ENCODE assay signal across 16 cellular contexts in genomic region chr11:86191874-86192273, GRCh38. TPM values are rescaled to one million over a fixed set of nuclear protein-coding genes. Genes with fewer than 3 reads are reported as not detected.
DNase-seq lines count a peak whose midpoint lies in the region; ATAC-seq and TF ChIP-seq lines count a peak whose summit lies in the region.
"Had no signal": no experiment of that assay in that cellular context is flagged by ENCODE, and none has a peak within 500 bp of the region (broad histone marks: within the 10 kb centered on the region; RNA-seq: fewer than 3 reads in every experiment).

No MANE protein-coding gene starts in this region.

- H3K27me3 Mint-ChIP-seq in activated T-cell treated with anti-CD3 and anti-CD28 coated beads, Interleukin-2, amount 50 U/mL, for 24 hours, result no peaks in the 10 kb centered on the region
- H3K27me3 Mint-ChIP-seq: CD4-positive, alpha-beta memory T cell had no signal

- H3K79me2 ChIP-seq in DOHH2 (ENCODE audit: control insufficient read depth, low read length), result no peaks in the 10 kb centered on the region
- H3K79me2 ChIP-seq in OCI-LY7 (ENCODE audit: insufficient read depth, low read depth, low read length), result no peaks in the 10 kb centered on the region
- H3K79me2 ChIP-seq in parathyroid adenoma, result no peaks in the 10 kb centered on the region

- no peaks in the 10 kb centered on the region for H3K27me3 ChIP-seq in DOHH2 (ENCODE audit: control insufficient read depth, low read length)
- H3K27me3 ChIP-seq in parathyroid adenoma (ENCODE audit: control insufficient read depth, insufficient read depth, low read length), result no peaks in the 10 kb centered on the region
- no peaks in the 10 kb centered on the region for H3K27me3 ChIP-seq in adrenal gland
- H3K27me3 ChIP-seq: BE2C had no signal

- H3K9me3 Mint-ChIP-seq in activated T-cell treated with anti-CD3 and anti-CD28 coated beads, Interleukin-2, amount 50 U/mL, for 24 hours, result no peaks in the 10 kb centered on the region
- H3K9me3 Mint-ChIP-seq: CD4-positive, alpha-beta memory T cell; GM23338 had no signal

- H3K27ac ChIP-seq in DOHH2 (ENCODE audit: low read depth, low read length) (peak overlapping the region; percentile 91), OCI-LY7 (ENCODE audit: low read depth, low read length, poor library complexity, severe bottlenecking) (no peak overlapping the region), parathyroid adenoma (peak overlapping the region; percentile 69), adrenal gland (no peak overlapping the region)
- H3K27ac ChIP-seq: C4-2B had no signal

- POLR2A ChIA-PET in OCI-LY7 (lab: Charles Lee), result interaction anchor here (0.6 to 3.3 kb wide), 2 partner anchors 11 to 64 kb away, joined by 3 to 22 read pairs; no protein-coding TSS in a partner anchor

- TF ChIP-seq POLR2A in adrenal gland (IDR thresholded peaks at IDR 0.05), result no peak

- no peaks in the 10 kb centered on the region for H3K36me3 ChIP-seq in DOHH2 (ENCODE audit: control insufficient read depth, low read length)
- no peaks in the 10 kb centered on the region for H3K36me3 ChIP-seq in OCI-LY7 (ENCODE audit: insufficient read depth, low read length)
- H3K36me3 ChIP-seq in parathyroid adenoma (ENCODE audit: control insufficient read depth, insufficient read depth, low read length), result no peaks in the 10 kb centered on the region
- no peaks in the 10 kb centered on the region for H3K36me3 ChIP-seq in adrenal gland (replicated peaks in 1 of 2)
- H3K36me3 ChIP-seq: BE2C had no signal

- H3K4me3 ChIP-seq in DOHH2 (ENCODE audit: low read length), result peak overlapping the region; percentile 69
- no peak overlapping the region for H3K4me3 ChIP-seq in OCI-LY7 (ENCODE audit: low read depth, low read length, poor library complexity, severe bottlenecking)
- no peak overlapping the region for H3K4me3 ChIP-seq in parathyroid adenoma (ENCODE audit: low read depth, low read length)
- H3K4me3 ChIP-seq in adrenal gland, result no peak overlapping the region
- H3K4me3 ChIP-seq: GM23338 had no signal

- no peaks in the 10 kb centered on the region for H3K36me3 Mint-ChIP-seq in activated T-cell treated with anti-CD3 and anti-CD28 coated beads, Interleukin-2, amount 50 U/mL, for 24 hours (ENCODE audit: low read depth)
- H3K36me3 Mint-ChIP-seq: CD4-positive, alpha-beta memory T cell had no signal

- 91 to 95% (median 94%) methylated on average over 1 of the region's 1 CpG for WGBS in adrenal gland, 4 donors

- H3F3A ChIP-seq in DOHH2 (ENCODE audit: control insufficient read depth, insufficient read depth), result peaks cover 15% of the 10 kb centered on the region

- H4K20me1 ChIP-seq in DOHH2 (ENCODE audit: control insufficient read depth, insufficient read depth, low read depth, low read length), result no peaks in the 10 kb centered on the region
- H4K20me1 ChIP-seq in OCI-LY7 (ENCODE audit: insufficient read depth, low read length), result no peaks in the 10 kb centered on the region

- no TSS peak for BruUV-seq in OCI-LY7 (replicated peaks; lab: Mats Ljungman, UMichigan)

- H3K4me2 ChIP-seq in DOHH2 (ENCODE audit: low read length) (peak overlapping the region; percentile 77), OCI-LY7 (ENCODE audit: low read length) (peak overlapping the region; percentile 92; the same call in 1 of the 2 replicates), parathyroid adenoma (ENCODE audit: low read length) (no peak overlapping the region)
- H3K4me2 ChIP-seq: GM23338 had no signal

- no peak for ATAC-seq in GM21367 (IDR thresholded peaks at IDR 0.05; ENCODE audit: unreplicated experiment)
- ATAC-seq: GM23338 had no signal

- H3K9ac ChIP-seq in parathyroid adenoma, result no peak overlapping the region

- no peak overlapping the region for H3K4me3 Mint-ChIP-seq in activated T-cell treated with anti-CD3 and anti-CD28 coated beads, Interleukin-2, amount 50 U/mL, for 24 hours
- H3K4me3 Mint-ChIP-seq: GM23338 had no signal

- peak overlapping the region; percentile 38 for H3K27ac Mint-ChIP-seq in activated T-cell treated with anti-CD3 and anti-CD28 coated beads, Interleukin-2, amount 50 U/mL, for 24 hours
- H3K27ac Mint-ChIP-seq: CD4-positive, alpha-beta memory T cell; GM23338 had no signal

- H3K9me2 ChIP-seq in DOHH2 (replicated peaks; ENCODE audit: control insufficient read depth, low read length) (no peaks in the 10 kb centered on the region), OCI-LY7 (ENCODE audit: insufficient read depth, low read length) (no peaks in the 10 kb centered on the region)

- peaks cover 41% of the 10 kb centered on the region for H3K4me1 ChIP-seq in DOHH2 (ENCODE audit: control insufficient read depth, low read length)
- H3K4me1 ChIP-seq in OCI-LY7 (ENCODE audit: insufficient read depth, low read length, poor library complexity, severe bottlenecking), result peaks cover 23% of the 10 kb centered on the region
- H3K4me1 ChIP-seq in parathyroid adenoma, result peaks cover 26% of the 10 kb centered on the region
- H3K4me1 ChIP-seq in adrenal gland (replicated peaks in 1 of 2), result peaks cover 0 to 18% of the 10 kb centered on the region in 2 donors
- H3K4me1 ChIP-seq: BE2C had no signal

- H3K9me3 ChIP-seq in DOHH2 (ENCODE audit: control insufficient read depth, insufficient read depth, low read length) (no peaks in the 10 kb centered on the region), OCI-LY7 (ENCODE audit: low read length) (no peaks in the 10 kb centered on the region), parathyroid adenoma (ENCODE audit: control insufficient read depth, low read length) (no peaks in the 10 kb centered on the region), adrenal gland (replicated peaks in 1 of 3) (no peaks in the 10 kb centered on the region)
- H3K9me3 ChIP-seq: BE2C had no signal

- H2AFZ ChIP-seq in OCI-LY7 (ENCODE audit: low read length) (peak overlapping the region; percentile 50), parathyroid adenoma (no peak overlapping the region)
- H2AFZ ChIP-seq: GM23338 had no signal

- no peak for DNase-seq in activated T-cell treated with anti-CD3 and anti-CD28 coated beads, Interleukin-2, amount 50 U/mL, for 24 hours
- DNase-seq in activated T-cell treated with anti-CD3 and anti-CD28 coated beads for 4 hours (no peak), OCI-LY7 (ENCODE audit: low spot score) (no peak), adrenal gland (no peak)
- no peak for DNase-seq in activated naive CD4-positive, alpha-beta T cell treated with anti-CD3 and anti-CD28 coated beads, Interleukin-2, amount 50 U/mL, for 16 hours
- DNase-seq: ACHN; BE2C; CD4-positive, alpha-beta memory T cell; DMS79; EL; H7 had no signal

- CTCF ChIA-PET in OCI-LY7 (lab: Charles Lee; ENCODE audit: unreplicated experiment), result no interaction called here

- intact Hi-C loops in OCI-LY7 (cut with micrococcal nuclease; ENCODE audit: unreplicated experiment) (loop anchor here (2.0 kb wide), 2 partner anchors 123 to 337 kb away; partner anchors contain the start of genes CCDC83 and PICALM), adrenal gland (cut with DNase I) (loop anchor here in 1 of 2 donors (10.0 kb wide), 2 partner anchors 147 to 247 kb away; no protein-coding TSS in a partner anchor)

- TF ChIP-seq CTCF in DOHH2 (IDR thresholded peaks at IDR 0.05; ENCODE audit: low read depth, low read length, poor library complexity, severe bottlenecking), result no peak
- TF ChIP-seq CTCF in OCI-LY7 (conservative IDR thresholded peaks at IDR 0.05; ENCODE audit: low read length), result no peak
- no peak for TF ChIP-seq CTCF in parathyroid adenoma (IDR thresholded peaks at IDR 0.05)
- no peak for TF ChIP-seq CTCF in adrenal gland (IDR thresholded peaks at IDR 0.05)

- peaks cover 36% of the 10 kb centered on the region for H3K4me1 Mint-ChIP-seq in activated T-cell treated with anti-CD3 and anti-CD28 coated beads, Interleukin-2, amount 50 U/mL, for 24 hours (ENCODE audit: low read depth)

RNA-seq across cellular contexts. Expression of gene EED, which starts 52.7 kb away (rescaled TPM):
- 25.2 and 30.4 TPM in 2 replicates for total RNA-seq in OCI-LY7 (2014; rRNA removed; shearing (Covaris generic))
- total RNA-seq in OCI-LY7 (2022) (34.4 and 40.2 TPM in 2 replicates), adrenal gland (10 to 100 TPM in 6 of 8 donors, 1 to 10 TPM in 2; 8.5 to 20.7 (median 15.0) TPM)
- 10 to 100 TPM; 13.9 to 17.7 (median 17.4) TPM for polyA plus RNA-seq in adrenal gland

Comparison
In these comparisons a context has a peak if more than half of its experiments do, and no peak if none do; other contexts are left out.
1. H3K27ac ChIP-seq: peak in DOHH2 (single experiment) and parathyroid adenoma (single experiment); none in OCI-LY7 (single experiment) and adrenal gland (0 of 5).